Comparison of ENCODE assay signal across 23 cellular contexts in the genomic region with DNA sequence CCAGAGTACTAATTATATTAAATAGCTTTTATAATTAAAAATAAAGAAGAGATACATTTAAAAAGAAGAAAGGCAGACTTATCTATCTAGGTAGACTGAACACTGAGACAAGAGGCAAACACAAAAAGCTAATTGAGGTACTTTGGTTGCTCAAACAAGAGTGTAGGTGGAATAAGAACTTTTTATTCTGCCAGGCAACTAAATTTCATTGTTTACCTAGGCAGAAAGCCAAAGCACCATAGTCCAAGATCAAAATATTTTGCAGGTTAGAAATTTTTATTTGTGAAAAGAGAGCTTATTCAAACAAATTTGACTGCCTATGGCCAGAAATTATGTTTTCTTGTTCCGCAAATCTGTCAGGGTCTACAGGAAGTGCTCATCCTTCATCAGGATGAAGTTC.
"Had no signal": no experiment of that assay in that cellular context is flagged by ENCODE, and none has a peak within 500 bp of the region (broad histone marks: within the 10 kb centered on the region; RNA-seq: fewer than 3 reads in every experiment).

No MANE protein-coding gene starts in this region.

- ATAC-seq: activated naive CD4-positive, alpha-beta T cell treated with anti-CD3 and anti-CD28 coated beads, Interleukin-2, amount 50 U/mL, for 72 hours; activated T-helper 17 cell treated with anti-CD3 and anti-CD28 coated beads, Interleukin-2, amount 50 U/mL, for 72 hours; foreskin keratinocyte; natural killer cell; WTC11 had no signal

- H3K36me3 Mint-ChIP-seq: activated naive CD4-positive, alpha-beta T cell treated with anti-CD3 and anti-CD28 coated beads, Interleukin-2, amount 50 U/mL, for 72 hours; brain; natural killer cell; type B pancreatic cell; WTC11 had no signal

- H3K36me3 ChIP-seq: left ventricle myocardium inferior, thoracic aorta, vagina had no signal

- H3K9me3 ChIP-seq: left ventricle myocardium inferior, thoracic aorta, vagina had no signal

- H3K4me3 ChIP-seq: left ventricle myocardium inferior, thoracic aorta, vagina had no signal

- H3K27me3 ChIP-seq: foreskin keratinocyte, vagina had no signal

- DNase-seq: activated CD8-positive, alpha-beta memory T cell treated with anti-CD3 and anti-CD28 coated beads, Interleukin-2, amount 50 U/mL, for 4 hours; activated T-cell treated with anti-CD3 and anti-CD28 coated beads, Interleukin-2, amount 50 U/mL, for 24 hours; aorta; dermis blood vessel endothelial cell; effector CD8-positive, alpha-beta T cell; foreskin keratinocyte; hippocampal formation; kidney glomerular epithelial cell; left ventricle myocardium inferior; mammary epithelial cell; midbrain; natural killer cell; retina; stimulated activated CD4-positive, alpha-beta T cell treated with anti-CD3 and anti-CD28 coated beads, Interleukin-4, amount 100 ng/mL, for 24 hours; stimulated activated naive CD4-positive, alpha-beta T cell treated with Interleukin-2 at 50 U/mL for 16 hours had no signal

- H3K27ac Mint-ChIP-seq: activated naive CD4-positive, alpha-beta T cell treated with anti-CD3 and anti-CD28 coated beads, Interleukin-2, amount 50 U/mL, for 72 hours; activated T-cell treated with anti-CD3 and anti-CD28 coated beads, Interleukin-2, amount 50 U/mL, for 24 hours; activated T-helper 17 cell treated with anti-CD3 and anti-CD28 coated beads, Interleukin-2, amount 50 U/mL, for 72 hours; brain; natural killer cell; progenitor cell of endocrine pancreas; type B pancreatic cell; WTC11 had no signal

- H3K27me3 Mint-ChIP-seq: activated T-cell treated with anti-CD3 and anti-CD28 coated beads, Interleukin-2, amount 50 U/mL, for 24 hours; activated T-helper 17 cell treated with anti-CD3 and anti-CD28 coated beads, Interleukin-2, amount 50 U/mL, for 72 hours; brain; progenitor cell of endocrine pancreas; type B pancreatic cell had no signal

- H3K4me1 Mint-ChIP-seq: activated T-helper 17 cell treated with anti-CD3 and anti-CD28 coated beads, Interleukin-2, amount 50 U/mL, for 72 hours; brain; natural killer cell had no signal

- H3K4me3 Mint-ChIP-seq: activated T-cell treated with anti-CD3 and anti-CD28 coated beads, Interleukin-2, amount 50 U/mL, for 24 hours; activated T-helper 17 cell treated with anti-CD3 and anti-CD28 coated beads, Interleukin-2, amount 50 U/mL, for 72 hours; brain; natural killer cell; type B pancreatic cell; WTC11 had no signal

- H3K9me3 Mint-ChIP-seq: activated T-helper 17 cell treated with anti-CD3 and anti-CD28 coated beads, Interleukin-2, amount 50 U/mL, for 72 hours; type B pancreatic cell had no signal
